1 cellular context compared by ENCODE assay signal in genomic region chr15:81029416-81030367, GRCh38.
TF ChIP-seq lines count a peak whose summit lies in the region.

No MANE protein-coding gene starts in this region.

TF ChIP-seq in IMR-90, 13 proteins besides CTCF, POLR2A, EP300 and RAD21:
- TF ChIP-seq ELK1 (IDR thresholded peaks at IDR 0.05; ENCODE audit: borderline replicate concordance, low read depth, low read length) (no peak), NFE2L2 (IDR thresholded peaks at IDR 0.05; ENCODE audit: low read depth, low read length) (peak; percentile 96), CEBPB (IDR thresholded peaks at IDR 0.05; ENCODE audit: low read depth, low read length) (no peak), CHD1 (IDR thresholded peaks at IDR 0.05; ENCODE audit: low read depth, low read length) (no peak), MAFK (IDR thresholded peaks at IDR 0.05; ENCODE audit: low read depth, low read length) (peak; percentile 98), RCOR1 (IDR thresholded peaks at IDR 0.05; ENCODE audit: insufficient replicate concordance, low read length) (no peak)
TF ChIP-seq in IMR-90: peak in this region for 2.
